Comparison of ENCODE assay signal across 13 cellular contexts in genomic region chr4:7295201-7295916, GRCh38.
A peak's percentile ranks its signal among the peaks of the same experiment; 100 is the strongest.
DNase-seq lines count a peak whose midpoint lies in the region; ATAC-seq, FAIRE-seq and TF ChIP-seq lines count a peak whose summit lies in the region.
"Had no signal": no experiment of that assay in that cellular context is flagged by ENCODE, and none has a peak within 500 bp of the region (broad histone marks: within the 10 kb centered on the region; RNA-seq: fewer than 3 reads in every experiment).

No MANE protein-coding gene starts in this region.

- H3K4me1 ChIP-seq in K562 (replicated peaks in 1 of 2; ENCODE audit: control insufficient read depth in 2 of 2, insufficient read depth in 2 of 2, low read length in 2 of 2) (no peaks in the 10 kb centered on the region), right cardiac atrium (ENCODE audit: control insufficient read depth, insufficient read depth, low read length) (peaks cover 4% of the 10 kb centered on the region), rectal smooth muscle tissue (ENCODE audit: control insufficient read depth, insufficient read depth, low read length) (peaks cover 7% of the 10 kb centered on the region)
- H3K4me1 ChIP-seq: right lobe of liver had no signal

- ATAC-seq in K562 = no peak
- ATAC-seq in right cardiac atrium = peak; percentile 67 to 72
- no peak for ATAC-seq in GM18907 (IDR thresholded peaks at IDR 0.05; ENCODE audit: unreplicated experiment)
- no peak for ATAC-seq in GM19452 (IDR thresholded peaks at IDR 0.05; ENCODE audit: unreplicated experiment)

- DNase-seq in M059J (ENCODE audit: low read depth) (peak; percentile 6), K562 (ENCODE audit: extremely low read depth in 1 of 4, low spot score in 3 of 4) (no peak), right cardiac atrium (peak; percentile 75 to 88 (median 86)), NCI-H2081 treated with DMSO at 0.1 percent for 48 hours (lab: John Stamatoyannopoulos, UW) (no peak), NCI-H69 (lab: John Stamatoyannopoulos, UW) (no peak)
- DNase-seq: activated CD4-positive, alpha-beta T cell treated with anti-CD3 and anti-CD28 coated beads, Interleukin-2, amount 50 U/mL, for 4 hours; activated gamma-delta T cell had no signal

- H3K9me3 ChIP-seq in K562 (replicated peaks; ENCODE audit: control insufficient read depth, insufficient read depth, low read depth, low read length) (no peaks in the 10 kb centered on the region), right cardiac atrium (ENCODE audit: control insufficient read depth, low read length) (no peaks in the 10 kb centered on the region)
- H3K9me3 ChIP-seq: BE2C, right lobe of liver had no signal

- H3K27me3 ChIP-seq in K562 (ENCODE audit: control insufficient read depth in 2 of 2, insufficient read depth in 2 of 2, low read length in 2 of 2) (peaks cover 6 to 39% of the 10 kb centered on the region in 2 experiments; a peak in 4 of 5 replicates), right cardiac atrium (ENCODE audit: control insufficient read depth, insufficient read depth) (no peaks in the 10 kb centered on the region), rectal smooth muscle tissue (ENCODE audit: control insufficient read depth, insufficient read depth, low read length) (no peaks in the 10 kb centered on the region)
- H3K27me3 ChIP-seq: BE2C, right lobe of liver had no signal

- in situ Hi-C loops in K562 (cut with MboI) = no loop called here

- H3K9me1 ChIP-seq in K562 (ENCODE audit: control insufficient read depth, insufficient read depth, low read length) = no peaks in the 10 kb centered on the region

- H3K36me3 ChIP-seq in K562 (ENCODE audit: control insufficient read depth, insufficient read depth, low read length) (no peaks in the 10 kb centered on the region), rectal smooth muscle tissue (ENCODE audit: control insufficient read depth, insufficient read depth, low read length) (no peaks in the 10 kb centered on the region)
- H3K36me3 ChIP-seq: BE2C, right lobe of liver had no signal

- 0 out of 2 replicates have a peak, but pooled peaks cover 7% of the 10 kb centered on the region for H4K20me1 ChIP-seq in K562 (replicated peaks; ENCODE audit: control insufficient read depth, insufficient read depth, low read length)

- TF ChIP-seq CTCF in K562 (IDR thresholded peaks at IDR 0.05 in 2 of 3, conservative IDR thresholded peaks at IDR 0.05 in 1 of 3; ENCODE audit: insufficient read depth in 2 of 3, low read depth in 1 of 3, low read length in 3 of 3) = no peak

- BruUV-seq in K562 (replicated peaks; lab: Mats Ljungman, UMichigan) = no TSS peak

- H3K27ac ChIP-seq in K562 (ENCODE audit: extremely low read depth, low read depth, low read length) (no peak overlapping the region), right cardiac atrium (ENCODE audit: low read length) (no peak overlapping the region), rectal smooth muscle tissue (ENCODE audit: low read depth, low read length) (peak overlapping the region; percentile 51)
- H3K27ac ChIP-seq: right lobe of liver had no signal

- no peak overlapping the region for H3K4me2 ChIP-seq in K562 (ENCODE audit: insufficient read depth, low read length)

- intact Hi-C loops in K562 (cut with micrococcal nuclease) (loop anchor here (10.0 kb wide), 1 partner anchor 101 kb away; the partner anchor contains the start of gene SORCS2), right cardiac atrium (cut with DNase I) (loop anchor here in 3 of 4 donors (2.0 to 5.0 kb wide), 2 partner anchors 103 kb away; partner anchors contain the start of gene SORCS2 (in 3 of the 3))

- 12% methylated on average over 15 of the region's 22 CpGs for WGBS in K562 (ENCODE audit: insufficient coverage, low coverage, missing lambda C conversion rate)
- WGBS in right cardiac atrium = 32% methylated on average over 22 of the region's 22 CpGs

- no peak overlapping the region for H3K9ac ChIP-seq in K562 (ENCODE audit: insufficient read depth in 1 of 2, low read depth in 2 of 2, low read length in 2 of 2)
- H3K9ac ChIP-seq in rectal smooth muscle tissue (ENCODE audit: low read length) = no peak overlapping the region

- H3K79me2 ChIP-seq in K562 (ENCODE audit: control insufficient read depth, insufficient read depth, low read length) = no peaks in the 10 kb centered on the region

- TF ChIP-seq RAD21 in K562 (CRISPR knock-in tag; conservative IDR thresholded peaks at IDR 0.05 in 1 of 2, IDR thresholded peaks at IDR 0.05 in 1 of 2) = no peak

- POLR2A ChIA-PET in K562 (lab: Yijun Ruan, JAX) = interaction anchor here (0.7 kb wide), 1 partner anchor 11 kb away, joined by 3 read pairs; no protein-coding TSS in a partner anchor

- H2AFZ ChIP-seq in K562 (ENCODE audit: low read depth, low read length) = no peak overlapping the region

- no peak for TF ChIP-seq POLR2A in K562 (conservative IDR thresholded peaks at IDR 0.05)

- H3K4me3 ChIP-seq in K562 = no peak overlapping the region
- no peak overlapping the region for H3K4me3 ChIP-seq in right cardiac atrium (ENCODE audit: low read length)
- peak overlapping the region; percentile 9 for H3K4me3 ChIP-seq in rectal smooth muscle tissue (ENCODE audit: low read length)
- H3K4me3 ChIP-seq: right lobe of liver had no signal

- CTCF ChIA-PET in K562 (lab: Yijun Ruan, JAX; ENCODE audit: low intra/inter-chr PET ratio) = no interaction called here

- FAIRE-seq in K562 (lab: Jason Lieb, UNC) = no peak
- FAIRE-seq: G401.6 had no signal

- no peak for TF ChIP-seq EP300 in K562 (IDR thresholded peaks at IDR 0.05; ENCODE audit: low read length)

TF ChIP-seq in K562, 482 proteins besides CTCF, POLR2A, EP300 and RAD21:
- no peak for TF ChIP-seq ZNF347 (CRISPR knock-in tag; IDR thresholded peaks at IDR 0.05; ENCODE audit: low read depth)
- peak; percentile 77; the same call in 1 of the 2 replicates for TF ChIP-seq ZKSCAN1 (IDR thresholded peaks at IDR 0.05; ENCODE audit: low read depth, low read length)
- TF ChIP-seq CREM (IDR thresholded peaks at IDR 0.05; ENCODE audit: low read depth) = no peak
- TF ChIP-seq ELF2 (CRISPR knock-in tag; IDR thresholded peaks at IDR 0.05) = no peak
- TF ChIP-seq ZNF121 (CRISPR knock-in tag; conservative IDR thresholded peaks at IDR 0.05) = no peak
- TF ChIP-seq BRD9 (IDR thresholded peaks at IDR 0.05; ENCODE audit: low read depth, partially characterized antibody) = no peak
- TF ChIP-seq ZNF655 (CRISPR knock-in tag; IDR thresholded peaks at IDR 0.05) = no peak
- TF ChIP-seq, protein P1, sequence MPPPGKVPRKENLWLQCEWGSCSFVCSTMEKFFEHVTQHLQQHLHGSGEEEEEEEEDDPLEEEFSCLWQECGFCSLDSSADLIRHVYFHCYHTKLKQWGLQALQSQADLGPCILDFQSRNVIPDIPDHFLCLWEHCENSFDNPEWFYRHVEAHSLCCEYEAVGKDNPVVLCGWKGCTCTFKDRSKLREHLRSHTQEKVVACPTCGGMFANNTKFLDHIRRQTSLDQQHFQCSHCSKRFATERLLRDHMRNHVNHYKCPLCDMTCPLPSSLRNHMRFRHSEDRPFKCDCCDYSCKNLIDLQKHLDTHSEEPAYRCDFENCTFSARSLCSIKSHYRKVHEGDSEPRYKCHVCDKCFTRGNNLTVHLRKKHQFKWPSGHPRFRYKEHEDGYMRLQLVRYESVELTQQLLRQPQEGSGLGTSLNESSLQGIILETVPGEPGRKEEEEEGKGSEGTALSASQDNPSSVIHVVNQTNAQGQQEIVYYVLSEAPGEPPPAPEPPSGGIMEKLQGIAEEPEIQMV (tag; conservative IDR thresholded peaks at IDR 0.05; ENCODE audit: low read depth) = no peak
- no peak for TF ChIP-seq MTA3 (IDR thresholded peaks at IDR 0.05; ENCODE audit: borderline replicate concordance)

Comparison
In these comparisons a context has a peak if more than half of its experiments do, and no peak if none do; other contexts are left out.
1. DNase-seq: peak in M059J (single experiment) and right cardiac atrium (3 of 3); none in K562 (0 of 4), NCI-H2081 treated with DMSO at 0.1 percent for 48 hours (single experiment) and NCI-H69 (single experiment).
2. ATAC-seq: peak in right cardiac atrium (2 of 2); none in K562 (single experiment), GM18907 (single experiment) and GM19452 (single experiment).